Comparison of ENCODE assay signal across 15 cellular contexts in genomic region chr12:125070661-125071390, GRCh38.
"Had no signal": no experiment of that assay in that cellular context is flagged by ENCODE, and none has a peak within 500 bp of the region (broad histone marks: within the 10 kb centered on the region; RNA-seq: fewer than 3 reads in every experiment).

No MANE protein-coding gene starts in this region.

- ATAC-seq: esophagus mucosa, gastrocnemius medialis, left lung had no signal

- H3K27me3 ChIP-seq: breast epithelium, gastrocnemius medialis, left lung, tibial artery, uterus had no signal

- DNase-seq: activated CD4-positive, alpha-beta T cell treated with anti-CD3 and anti-CD28 coated beads for 1 hour; activated CD4-positive, alpha-beta T cell treated with anti-CD3 and anti-CD28 coated beads, Interleukin-2, amount 50 U/mL, for 48 hours; activated gamma-delta T cell; cortex of kidney; effector CD4-positive, alpha-beta T cell; gastrocnemius medialis; left lung; nephron progenitor cell; retina; stimulated activated CD4-positive, alpha-beta T cell treated with anti-CD3 and anti-CD28 coated beads, Interleukin-2, amount 100 ng/mL, for 24 hours; stimulated activated naive CD4-positive, alpha-beta T cell treated with Interleukin-2 at 50 U/mL for 16 hours; tibial artery; uterus had no signal

- H3K9me3 ChIP-seq: breast epithelium, gastrocnemius medialis, left lung, tibial artery, uterus had no signal

- H3K27ac ChIP-seq: breast epithelium, gastrocnemius medialis, left lung, tibial artery, uterus had no signal

- H3K36me3 ChIP-seq: breast epithelium, gastrocnemius medialis, uterus had no signal

- H3K4me3 ChIP-seq: breast epithelium, gastrocnemius medialis, left lung, tibial artery, uterus had no signal
